ENCODE assay signal across 11 cellular contexts in the genomic region with DNA sequence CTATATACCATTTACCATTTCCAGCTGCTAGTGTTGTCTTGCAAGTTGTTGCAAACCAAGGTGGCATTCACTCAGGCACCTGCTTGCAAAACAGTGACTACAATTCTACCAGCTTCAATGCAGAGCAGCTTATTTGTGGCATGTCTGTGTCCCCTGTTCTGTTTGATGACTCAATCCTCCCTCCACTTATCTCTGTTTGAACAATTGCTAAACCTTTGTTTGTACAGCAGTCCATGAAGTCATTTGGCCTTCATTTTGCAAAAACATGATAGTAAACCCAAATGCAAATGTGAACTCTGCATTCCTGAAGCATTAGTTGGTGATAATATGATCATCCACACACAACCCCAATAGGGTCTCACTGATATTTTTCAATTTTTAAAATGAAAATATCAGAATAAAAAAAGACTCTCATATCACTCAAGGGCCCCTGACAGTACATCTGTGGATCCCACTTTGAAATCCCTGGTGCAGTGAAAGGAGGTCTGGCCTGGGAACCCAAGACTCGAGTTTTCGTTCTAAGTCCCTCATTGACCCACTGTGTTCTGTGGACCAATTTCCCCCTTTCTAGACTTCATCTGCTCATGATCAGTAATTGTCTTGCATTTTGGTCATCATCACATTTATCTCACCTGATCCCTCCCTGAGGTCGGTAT.
DNase-seq lines count a peak whose midpoint lies in the region; ATAC-seq and TF ChIP-seq lines count a peak whose summit lies in the region.
"Had no signal": no experiment of that assay in that cellular context is flagged by ENCODE, and none has a peak within 500 bp of the region (broad histone marks: within the 10 kb centered on the region; RNA-seq: fewer than 3 reads in every experiment).

No MANE protein-coding gene starts in this region.

- no peaks in the 10 kb centered on the region for H3K36me3 Mint-ChIP-seq in activated CD4-positive, alpha-beta T cell treated with anti-CD3 and anti-CD28 coated beads for 36 hours (ENCODE audit: low read depth)
- no peaks in the 10 kb centered on the region for H3K36me3 Mint-ChIP-seq in chondrocyte (ENCODE audit: low read depth)

- H3K4me3 ChIP-seq in skeletal muscle satellite cell (ENCODE audit: low read length) (no peak overlapping the region), esophagus squamous epithelium (no peak overlapping the region)
- H3K4me3 ChIP-seq in effector memory CD4-positive, alpha-beta T cell (ENCODE audit: insufficient read depth, low read depth, low read length, poor library complexity, severe bottlenecking), result no peak overlapping the region

- DNase-seq in activated CD4-positive, alpha-beta T cell treated with anti-CD3 and anti-CD28 coated beads for 36 hours, result no peak
- DNase-seq in activated CD4-positive, alpha-beta T cell treated with anti-CD3 and anti-CD28 coated beads for 4 hours, result no peak
- DNase-seq in NCI-H226, result peak; percentile 57
- DNase-seq in dermis microvascular lymphatic vessel endothelial cell (ENCODE audit: low read depth in 2 of 2), result peak; percentile 96 to 97
- DNase-seq in esophagus squamous epithelium (lab: John Stamatoyannopoulos, UW), result no peak
- no peak for DNase-seq in chondrocyte (ENCODE audit: low spot score)
- no peak for DNase-seq in effector memory CD4-positive, alpha-beta T cell
- DNase-seq: activated effector memory CD4-positive, alpha-beta T cell treated with Interleukin-2 at 50 U/mL for 16 hours; BE2C; hypothalamus had no signal

- peaks cover 2% of the 10 kb centered on the region for H3K27me3 Mint-ChIP-seq in activated CD4-positive, alpha-beta T cell treated with anti-CD3 and anti-CD28 coated beads for 36 hours
- peaks cover 16% of the 10 kb centered on the region for H3K27me3 Mint-ChIP-seq in chondrocyte (ENCODE audit: low read depth)

- H3K4me1 ChIP-seq in skeletal muscle satellite cell (ENCODE audit: control insufficient read depth, insufficient read depth, low read length), result peaks cover 23% of the 10 kb centered on the region
- no peaks in the 10 kb centered on the region for H3K4me1 ChIP-seq in esophagus squamous epithelium
- H3K4me1 ChIP-seq in effector memory CD4-positive, alpha-beta T cell (ENCODE audit: control insufficient read depth, insufficient read depth, low read length, poor library complexity, severe bottlenecking), result no peaks in the 10 kb centered on the region

- H3K27ac ChIP-seq in esophagus squamous epithelium, result no peak overlapping the region
- H3K27ac ChIP-seq in effector memory CD4-positive, alpha-beta T cell (ENCODE audit: insufficient read depth, low read length, poor library complexity, severe bottlenecking), result no peak overlapping the region

- H3K9me3 Mint-ChIP-seq in activated CD4-positive, alpha-beta T cell treated with anti-CD3 and anti-CD28 coated beads for 36 hours (ENCODE audit: low read depth), result no peaks in the 10 kb centered on the region
- no peaks in the 10 kb centered on the region for H3K9me3 Mint-ChIP-seq in chondrocyte (ENCODE audit: low read depth)

- H3K9ac ChIP-seq in skeletal muscle satellite cell (ENCODE audit: low read depth, low read length), result no peak overlapping the region

- H3K4me2 ChIP-seq in skeletal muscle satellite cell (ENCODE audit: low read length), result peak overlapping the region; percentile 32

- H3K9me3 ChIP-seq in skeletal muscle satellite cell (replicated peaks; ENCODE audit: low read length), result no peaks in the 10 kb centered on the region
- H3K9me3 ChIP-seq in esophagus squamous epithelium, result no peaks in the 10 kb centered on the region
- H3K9me3 ChIP-seq in effector memory CD4-positive, alpha-beta T cell (ENCODE audit: control insufficient read depth, low read length), result no peaks in the 10 kb centered on the region
- H3K9me3 ChIP-seq: BE2C had no signal

- ATAC-seq in activated CD4-positive, alpha-beta T cell treated with anti-CD3 and anti-CD28 coated beads for 36 hours, result peak; percentile 36

- intact Hi-C loops in activated CD4-positive, alpha-beta T cell treated with anti-CD3 and anti-CD28 coated beads for 36 hours (cut with DNase I, micrococcal nuclease), result no loop called here
- intact Hi-C loops in esophagus squamous epithelium (cut with DNase I), result no loop called here

- WGBS in esophagus squamous epithelium, 2 donors, result 88 to 93% methylated on average over 2 of the region's 3 CpGs

- H3K27ac Mint-ChIP-seq in activated CD4-positive, alpha-beta T cell treated with anti-CD3 and anti-CD28 coated beads for 36 hours, result no peak overlapping the region
- no peak overlapping the region for H3K27ac Mint-ChIP-seq in chondrocyte (ENCODE audit: unreplicated experiment)

- H3K27me3 ChIP-seq in skeletal muscle satellite cell (ENCODE audit: control insufficient read depth, insufficient read depth, low read length), result peaks cover 31% of the 10 kb centered on the region
- peaks cover 0 to 5% (median 0%) of the 10 kb centered on the region in 4 donors for H3K27me3 ChIP-seq in esophagus squamous epithelium
- H3K27me3 ChIP-seq in effector memory CD4-positive, alpha-beta T cell (replicated peaks; ENCODE audit: control insufficient read depth, insufficient read depth, low read length, poor library complexity, severe bottlenecking), result no peaks in the 10 kb centered on the region
- H3K27me3 ChIP-seq: BE2C had no signal

- TF ChIP-seq POLR2A in esophagus squamous epithelium (IDR thresholded peaks at IDR 0.05), result no peak

- no peaks in the 10 kb centered on the region for H3K4me1 Mint-ChIP-seq in activated CD4-positive, alpha-beta T cell treated with anti-CD3 and anti-CD28 coated beads for 36 hours
- H3K4me1 Mint-ChIP-seq in chondrocyte (ENCODE audit: low read depth), result peaks cover 14% of the 10 kb centered on the region

- CTCF ChIA-PET in activated CD4-positive, alpha-beta T cell treated with anti-CD3 and anti-CD28 coated beads for 36 hours (lab: Charles Lee), result interaction anchor here (0.7 kb wide), 1 partner anchor 53 kb away, joined by 3 read pairs; no protein-coding TSS in a partner anchor

- no peak for TF ChIP-seq CTCF in esophagus squamous epithelium (IDR thresholded peaks at IDR 0.05)
- TF ChIP-seq CTCF in chondrocyte (IDR thresholded peaks at IDR 0.05), result no peak

- H3K36me3 ChIP-seq in skeletal muscle satellite cell (ENCODE audit: insufficient read depth, low read length) (no peaks in the 10 kb centered on the region), esophagus squamous epithelium (no peaks in the 10 kb centered on the region)
- no peaks in the 10 kb centered on the region for H3K36me3 ChIP-seq in effector memory CD4-positive, alpha-beta T cell (ENCODE audit: control insufficient read depth, insufficient read depth, low read length)
- H3K36me3 ChIP-seq: BE2C had no signal

- POLR2A ChIA-PET in activated CD4-positive, alpha-beta T cell treated with anti-CD3 and anti-CD28 coated beads for 36 hours (lab: Charles Lee), result interaction anchor here (0.7 kb wide), 1 partner anchor 405 kb away, joined by 3 read pairs; no protein-coding TSS in a partner anchor

- H3K4me3 Mint-ChIP-seq in activated CD4-positive, alpha-beta T cell treated with anti-CD3 and anti-CD28 coated beads for 36 hours, result no peak overlapping the region
- H3K4me3 Mint-ChIP-seq in chondrocyte (ENCODE audit: unreplicated experiment), result no peak overlapping the region

Comparison
In these comparisons a context has a peak if more than half of its experiments do, and no peak if none do; other contexts are left out.
1. DNase-seq: peak in NCI-H226 (single experiment) and dermis microvascular lymphatic vessel endothelial cell (2 of 2); none in activated CD4-positive, alpha-beta T cell treated with anti-CD3 and anti-CD28 coated beads for 36 hours (single experiment), activated CD4-positive, alpha-beta T cell treated with anti-CD3 and anti-CD28 coated beads for 4 hours (0 of 2), esophagus squamous epithelium (single experiment), chondrocyte (single experiment) and effector memory CD4-positive, alpha-beta T cell (0 of 3).